1 cellular context compared by ENCODE assay signal in the genomic region with DNA sequence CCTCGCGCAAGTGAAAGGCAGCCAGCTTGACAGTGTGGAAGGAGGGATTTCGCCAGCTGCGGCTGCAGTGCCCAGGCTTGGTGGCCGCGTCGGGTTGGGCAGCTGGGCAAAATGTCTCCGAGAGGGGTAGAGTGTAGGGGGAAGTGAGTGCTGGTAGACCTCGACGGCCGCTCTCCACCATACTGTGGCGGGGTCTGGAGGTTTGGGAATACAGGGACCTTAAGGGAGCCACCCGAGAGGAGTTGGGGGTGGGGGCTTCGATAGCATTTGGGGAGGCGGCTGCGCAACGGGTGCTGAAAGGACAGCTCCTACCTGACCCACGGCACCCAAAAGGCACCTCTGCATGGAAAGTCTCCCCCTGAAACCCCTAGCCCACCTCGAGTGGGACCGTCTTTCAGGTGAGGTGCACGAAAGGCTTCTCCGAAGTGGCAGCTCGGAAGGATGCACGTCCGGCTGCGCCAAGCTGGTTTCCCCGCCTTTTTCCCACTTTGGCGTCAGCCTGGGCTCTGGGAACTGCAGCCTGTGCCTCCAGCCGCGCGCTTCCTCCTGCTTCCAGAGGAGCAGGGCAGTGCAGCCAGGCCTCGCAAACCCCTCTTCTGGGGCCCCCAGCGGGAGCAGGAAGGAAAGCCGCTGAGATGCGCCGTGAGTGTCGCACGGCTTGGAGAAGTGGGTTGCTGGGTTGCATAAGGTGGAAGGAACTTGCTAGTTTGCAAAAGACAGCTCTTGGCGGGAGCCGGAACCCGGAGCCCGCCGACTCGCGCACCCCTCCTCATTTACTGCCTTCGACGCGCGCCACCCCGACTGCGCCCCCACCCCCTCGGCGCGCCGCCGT.
A peak's percentile ranks its signal among the peaks of the same experiment; 100 is the strongest.
TF ChIP-seq lines count a peak whose summit lies in the region.

No MANE protein-coding gene starts in this region.

TF ChIP-seq in HepG2, 621 proteins besides CTCF, POLR2A, EP300 and RAD21 (continued from another document and continues in another):
- TF ChIP-seq, protein P1, sequence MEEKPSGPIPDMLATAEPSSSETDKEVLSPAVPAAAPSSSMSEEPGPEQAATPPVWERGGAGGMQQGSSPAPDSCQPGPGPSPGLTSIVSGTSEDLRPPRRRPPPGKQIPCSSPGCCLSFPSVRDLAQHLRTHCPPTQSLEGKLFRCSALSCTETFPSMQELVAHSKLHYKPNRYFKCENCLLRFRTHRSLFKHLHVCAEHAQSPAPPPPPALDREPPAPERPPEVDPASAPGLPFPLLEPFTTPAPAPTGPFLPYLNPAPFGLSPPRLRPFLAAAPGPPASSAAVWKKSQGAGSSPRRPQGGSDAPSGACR (CRISPR knock-in tag; IDR thresholded peaks at IDR 0.05): no peak
- TF ChIP-seq, protein P2, sequence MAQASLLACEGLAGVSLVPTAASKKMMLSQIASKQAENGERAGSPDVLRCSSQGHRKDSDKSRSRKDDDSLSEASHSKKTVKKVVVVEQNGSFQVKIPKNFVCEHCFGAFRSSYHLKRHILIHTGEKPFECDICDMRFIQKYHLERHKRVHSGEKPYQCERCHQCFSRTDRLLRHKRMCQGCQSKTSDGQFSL (CRISPR knock-in tag; IDR thresholded peaks at IDR 0.05): peak; percentile 97
- TF ChIP-seq CENPX (CRISPR knock-in tag; IDR thresholded peaks at IDR 0.05) (no peak), ZNF136 (CRISPR knock-in tag; IDR thresholded peaks at IDR 0.05; ENCODE audit: low read depth) (no peak; the same call in 1 of the 2 replicates), SIX4 (CRISPR knock-in tag; IDR thresholded peaks at IDR 0.05) (no peak), KMT2A (CRISPR knock-in tag; IDR thresholded peaks at IDR 0.05) (no peak; the same call in 1 of the 2 replicates), ZNF878 (CRISPR knock-in tag; IDR thresholded peaks at IDR 0.05) (no peak), RELA (CRISPR knock-in tag; IDR thresholded peaks at IDR 0.05) (no peak), BHLHE40 (IDR thresholded peaks at IDR 0.05; ENCODE audit: low read length) (no peak), RBFOX2 (IDR thresholded peaks at IDR 0.05; ENCODE audit: low read depth, low read length) (no peak), SIX1 (CRISPR knock-in tag; IDR thresholded peaks at IDR 0.05; ENCODE audit: borderline replicate concordance) (no peak), CCDC6 (CRISPR knock-in tag; IDR thresholded peaks at IDR 0.05) (no peak), GABPB1 (CRISPR knock-in tag; IDR thresholded peaks at IDR 0.05) (no peak), TRIM24 (CRISPR knock-in tag; IDR thresholded peaks at IDR 0.05) (no peak), NCOA5 (CRISPR knock-in tag; IDR thresholded peaks at IDR 0.05) (no peak), TCF7 (IDR thresholded peaks at IDR 0.05; ENCODE audit: low read depth) (no peak), ZNF773 (CRISPR knock-in tag; IDR thresholded peaks at IDR 0.05; ENCODE audit: borderline replicate concordance) (no peak), MYNN (CRISPR knock-in tag; IDR thresholded peaks at IDR 0.05; ENCODE audit: low read depth) (no peak), HOXD1 (CRISPR knock-in tag; IDR thresholded peaks at IDR 0.05) (no peak), TBL1XR1 (IDR thresholded peaks at IDR 0.05; ENCODE audit: borderline replicate concordance, low read length, partially characterized antibody) (no peak), ZFP36L1 (CRISPR knock-in tag; IDR thresholded peaks at IDR 0.05) (no peak), AKAP8 (CRISPR knock-in tag; IDR thresholded peaks at IDR 0.05) (0 out of 2 replicates have a peak, but pooled peaks have one; percentile 71), ZNF350 (CRISPR knock-in tag; IDR thresholded peaks at IDR 0.05; ENCODE audit: borderline replicate concordance, low read depth) (no peak), IKZF1 (IDR thresholded peaks at IDR 0.05) (no peak), NFKB2 (CRISPR knock-in tag; IDR thresholded peaks at IDR 0.05; ENCODE audit: borderline replicate concordance) (no peak), ZNF446 (CRISPR knock-in tag; IDR thresholded peaks at IDR 0.05) (no peak), ZKSCAN8 (CRISPR knock-in tag; IDR thresholded peaks at IDR 0.05; ENCODE audit: borderline replicate concordance) (no peak), ZFP82 (CRISPR knock-in tag; IDR thresholded peaks at IDR 0.05; ENCODE audit: borderline replicate concordance) (no peak; the same call in 1 of the 2 replicates), SRSF4 (IDR thresholded peaks at IDR 0.05; ENCODE audit: low read depth, low read length, poor library complexity, severe bottlenecking) (no peak), ASH2L (IDR thresholded peaks at IDR 0.05; ENCODE audit: insufficient read length, low read depth, low read length) (peak; percentile 35), SP1 (IDR thresholded peaks at IDR 0.05) (no peak), SP1 (CRISPR knock-in tag; IDR thresholded peaks at IDR 0.05) (no peak), SIN3B (IDR thresholded peaks at IDR 0.05; ENCODE audit: low read length) (no peak; the same call in 1 of the 2 replicates), ETV6 (CRISPR knock-in tag; conservative IDR thresholded peaks at IDR 0.05) (no peak)
- TF ChIP-seq, protein P3, sequence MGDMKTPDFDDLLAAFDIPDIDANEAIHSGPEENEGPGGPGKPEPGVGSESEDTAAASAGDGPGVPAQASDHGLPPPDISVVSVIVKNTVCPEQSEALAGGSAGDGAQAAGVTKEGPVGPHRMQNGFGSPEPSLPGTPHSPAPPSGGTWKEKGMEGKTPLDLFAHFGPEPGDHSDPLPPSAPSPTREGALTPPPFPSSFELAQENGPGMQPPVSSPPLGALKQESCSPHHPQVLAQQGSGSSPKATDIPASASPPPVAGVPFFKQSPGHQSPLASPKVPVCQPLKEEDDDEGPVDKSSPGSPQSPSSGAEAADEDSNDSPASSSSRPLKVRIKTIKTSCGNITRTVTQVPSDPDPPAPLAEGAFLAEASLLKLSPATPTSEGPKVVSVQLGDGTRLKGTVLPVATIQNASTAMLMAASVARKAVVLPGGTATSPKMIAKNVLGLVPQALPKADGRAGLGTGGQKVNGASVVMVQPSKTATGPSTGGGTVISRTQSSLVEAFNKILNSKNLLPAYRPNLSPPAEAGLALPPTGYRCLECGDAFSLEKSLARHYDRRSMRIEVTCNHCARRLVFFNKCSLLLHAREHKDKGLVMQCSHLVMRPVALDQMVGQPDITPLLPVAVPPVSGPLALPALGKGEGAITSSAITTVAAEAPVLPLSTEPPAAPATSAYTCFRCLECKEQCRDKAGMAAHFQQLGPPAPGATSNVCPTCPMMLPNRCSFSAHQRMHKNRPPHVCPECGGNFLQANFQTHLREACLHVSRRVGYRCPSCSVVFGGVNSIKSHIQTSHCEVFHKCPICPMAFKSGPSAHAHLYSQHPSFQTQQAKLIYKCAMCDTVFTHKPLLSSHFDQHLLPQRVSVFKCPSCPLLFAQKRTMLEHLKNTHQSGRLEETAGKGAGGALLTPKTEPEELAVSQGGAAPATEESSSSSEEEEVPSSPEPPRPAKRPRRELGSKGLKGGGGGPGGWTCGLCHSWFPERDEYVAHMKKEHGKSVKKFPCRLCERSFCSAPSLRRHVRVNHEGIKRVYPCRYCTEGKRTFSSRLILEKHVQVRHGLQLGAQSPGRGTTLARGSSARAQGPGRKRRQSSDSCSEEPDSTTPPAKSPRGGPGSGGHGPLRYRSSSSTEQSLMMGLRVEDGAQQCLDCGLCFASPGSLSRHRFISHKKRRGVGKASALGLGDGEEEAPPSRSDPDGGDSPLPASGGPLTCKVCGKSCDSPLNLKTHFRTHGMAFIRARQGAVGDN (CRISPR knock-in tag; IDR thresholded peaks at IDR 0.05): peak; percentile 59
- TF ChIP-seq, protein P4, sequence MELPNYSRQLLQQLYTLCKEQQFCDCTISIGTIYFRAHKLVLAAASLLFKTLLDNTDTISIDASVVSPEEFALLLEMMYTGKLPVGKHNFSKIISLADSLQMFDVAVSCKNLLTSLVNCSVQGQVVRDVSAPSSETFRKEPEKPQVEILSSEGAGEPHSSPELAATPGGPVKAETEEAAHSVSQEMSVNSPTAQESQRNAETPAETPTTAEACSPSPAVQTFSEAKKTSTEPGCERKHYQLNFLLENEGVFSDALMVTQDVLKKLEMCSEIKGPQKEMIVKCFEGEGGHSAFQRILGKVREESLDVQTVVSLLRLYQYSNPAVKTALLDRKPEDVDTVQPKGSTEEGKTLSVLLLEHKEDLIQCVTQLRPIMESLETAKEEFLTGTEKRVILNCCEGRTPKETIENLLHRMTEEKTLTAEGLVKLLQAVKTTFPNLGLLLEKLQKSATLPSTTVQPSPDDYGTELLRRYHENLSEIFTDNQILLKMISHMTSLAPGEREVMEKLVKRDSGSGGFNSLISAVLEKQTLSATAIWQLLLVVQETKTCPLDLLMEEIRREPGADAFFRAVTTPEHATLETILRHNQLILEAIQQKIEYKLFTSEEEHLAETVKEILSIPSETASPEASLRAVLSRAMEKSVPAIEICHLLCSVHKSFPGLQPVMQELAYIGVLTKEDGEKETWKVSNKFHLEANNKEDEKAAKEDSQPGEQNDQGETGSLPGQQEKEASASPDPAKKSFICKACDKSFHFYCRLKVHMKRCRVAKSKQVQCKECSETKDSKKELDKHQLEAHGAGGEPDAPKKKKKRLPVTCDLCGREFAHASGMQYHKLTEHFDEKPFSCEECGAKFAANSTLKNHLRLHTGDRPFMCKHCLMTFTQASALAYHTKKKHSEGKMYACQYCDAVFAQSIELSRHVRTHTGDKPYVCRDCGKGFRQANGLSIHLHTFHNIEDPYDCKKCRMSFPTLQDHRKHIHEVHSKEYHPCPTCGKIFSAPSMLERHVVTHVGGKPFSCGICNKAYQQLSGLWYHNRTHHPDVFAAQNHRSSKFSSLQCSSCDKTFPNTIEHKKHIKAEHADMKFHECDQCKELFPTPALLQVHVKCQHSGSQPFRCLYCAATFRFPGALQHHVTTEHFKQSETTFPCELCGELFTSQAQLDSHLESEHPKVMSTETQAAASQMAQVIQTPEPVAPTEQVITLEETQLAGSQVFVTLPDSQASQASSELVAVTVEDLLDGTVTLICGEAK (IDR thresholded peaks at IDR 0.05): no peak
- TF ChIP-seq, protein P4 (CRISPR knock-in tag; IDR thresholded peaks at IDR 0.05): no peak
- TF ChIP-seq, protein P5, sequence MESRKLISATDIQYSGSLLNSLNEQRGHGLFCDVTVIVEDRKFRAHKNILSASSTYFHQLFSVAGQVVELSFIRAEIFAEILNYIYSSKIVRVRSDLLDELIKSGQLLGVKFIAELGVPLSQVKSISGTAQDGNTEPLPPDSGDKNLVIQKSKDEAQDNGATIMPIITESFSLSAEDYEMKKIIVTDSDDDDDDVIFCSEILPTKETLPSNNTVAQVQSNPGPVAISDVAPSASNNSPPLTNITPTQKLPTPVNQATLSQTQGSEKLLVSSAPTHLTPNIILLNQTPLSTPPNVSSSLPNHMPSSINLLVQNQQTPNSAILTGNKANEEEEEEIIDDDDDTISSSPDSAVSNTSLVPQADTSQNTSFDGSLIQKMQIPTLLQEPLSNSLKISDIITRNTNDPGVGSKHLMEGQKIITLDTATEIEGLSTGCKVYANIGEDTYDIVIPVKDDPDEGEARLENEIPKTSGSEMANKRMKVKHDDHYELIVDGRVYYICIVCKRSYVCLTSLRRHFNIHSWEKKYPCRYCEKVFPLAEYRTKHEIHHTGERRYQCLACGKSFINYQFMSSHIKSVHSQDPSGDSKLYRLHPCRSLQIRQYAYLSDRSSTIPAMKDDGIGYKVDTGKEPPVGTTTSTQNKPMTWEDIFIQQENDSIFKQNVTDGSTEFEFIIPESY (CRISPR knock-in tag; IDR thresholded peaks at IDR 0.05): peak; percentile 36; the same call in 1 of the 2 replicates
- TF ChIP-seq, protein P6, sequence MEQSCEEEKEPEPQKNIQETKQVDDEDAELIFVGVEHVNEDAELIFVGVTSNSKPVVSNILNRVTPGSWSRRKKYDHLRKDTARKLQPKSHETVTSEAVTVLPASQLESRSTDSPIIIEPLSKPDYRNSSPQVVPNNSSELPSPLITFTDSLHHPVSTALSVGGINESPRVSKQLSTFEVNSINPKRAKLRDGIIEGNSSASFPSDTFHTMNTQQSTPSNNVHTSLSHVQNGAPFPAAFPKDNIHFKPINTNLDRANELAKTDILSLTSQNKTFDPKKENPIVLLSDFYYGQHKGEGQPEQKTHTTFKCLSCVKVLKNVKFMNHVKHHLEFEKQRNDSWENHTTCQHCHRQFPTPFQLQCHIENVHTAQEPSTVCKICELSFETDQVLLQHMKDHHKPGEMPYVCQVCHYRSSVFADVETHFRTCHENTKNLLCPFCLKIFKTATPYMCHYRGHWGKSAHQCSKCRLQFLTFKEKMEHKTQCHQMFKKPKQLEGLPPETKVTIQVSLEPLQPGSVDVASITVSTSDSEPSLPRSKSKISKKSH (CRISPR knock-in tag; IDR thresholded peaks at IDR 0.05; ENCODE audit: borderline replicate concordance): no peak; the same call in 1 of the 2 replicates
- TF ChIP-seq, protein P7, sequence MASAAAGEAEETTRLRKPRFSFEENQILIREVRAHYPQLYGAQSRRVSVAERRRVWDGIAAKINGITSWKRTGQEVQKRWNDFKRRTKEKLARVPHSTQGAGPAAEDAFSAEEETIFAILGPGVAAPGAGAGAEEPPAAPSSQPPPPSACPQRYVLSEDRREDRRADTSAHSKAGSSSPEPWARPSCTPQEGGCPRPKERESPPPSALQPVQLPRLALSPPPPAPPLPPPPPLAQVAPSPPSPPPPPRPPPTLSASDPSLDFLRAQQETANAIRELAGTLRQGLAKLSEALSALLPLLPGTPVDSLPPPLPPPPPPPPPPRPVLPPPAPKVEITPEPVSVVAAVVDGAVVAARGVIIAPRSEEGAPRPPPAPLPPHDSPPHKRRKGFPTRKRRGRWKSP (CRISPR knock-in tag; IDR thresholded peaks at IDR 0.05): no peak
